ENCODE assay signal across 14 cellular contexts in the genomic region with DNA sequence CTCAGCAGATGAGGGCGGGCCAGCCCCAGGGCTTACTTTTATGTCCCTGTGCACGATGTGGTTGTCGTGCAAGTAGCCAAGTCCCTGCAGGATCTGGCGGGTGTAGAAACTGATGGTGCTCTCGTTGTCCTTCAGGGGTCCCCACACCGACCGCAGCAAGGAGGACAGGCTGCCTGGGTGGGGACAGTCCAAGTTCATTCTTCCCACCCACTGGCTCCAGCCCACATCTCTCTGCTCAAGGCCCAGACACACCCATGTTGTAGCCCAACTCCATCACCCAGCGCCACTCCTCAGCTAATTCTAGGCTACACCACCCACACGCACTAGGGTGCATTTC. TPM values are rescaled to one million over a fixed set of nuclear protein-coding genes. Genes with fewer than 3 reads are reported as not detected.
DNase-seq lines count a peak whose midpoint lies in the region; FAIRE-seq and TF ChIP-seq lines count a peak whose summit lies in the region.
"Had no signal": no experiment of that assay in that cellular context is flagged by ENCODE, and none has a peak within 500 bp of the region (broad histone marks: within the 10 kb centered on the region; RNA-seq: fewer than 3 reads in every experiment).

No MANE protein-coding gene starts in this region.

- CTCF ChIA-PET in H1 (lab: Charles Lee; ENCODE audit: partially characterized antibody): interaction anchor here (0.9 to 28.8 kb wide), 8 partner anchors 8 to 303 kb away, joined by 3 to 625 read pairs (median 95); a partner anchor contains a TSS

- POLR2A ChIA-PET in H1 (lab: Charles Lee; ENCODE audit: partially characterized antibody): interaction anchor here (1.4 to 10.3 kb wide), 2 partner anchors 7 to 9 kb away, joined by 4 to 101 read pairs; no protein-coding TSS in a partner anchor

- 44% methylated on average over 9 of the region's 9 CpGs; no CpG with 5 or more reads in 1 of the 2 experiments for WGBS in H1 (ENCODE audit: extremely low coverage in 1 of 2, insufficient coverage in 1 of 2, insufficient read length in 1 of 2, insufficient replicate concordance in 2 of 2, low coverage in 1 of 2, low lambda C conversion rate in 2 of 2, missing lambda C conversion rate in 1 of 2), 2 experiments
- WGBS in trophoblast cell (ENCODE audit: extremely low coverage, insufficient coverage, insufficient read length): no CpG with 5 or more reads among the region's 9 CpGs

- H3K23ac ChIP-seq in H1 (ENCODE audit: insufficient read length) (no peak overlapping the region), trophoblast cell (ENCODE audit: low read length) (no peak overlapping the region)

- H3K27me3 Mint-ChIP-seq in activated CD4-positive, alpha-beta T cell treated with anti-CD3 and anti-CD28 coated beads, Interleukin-2, amount 10 ng/mL, durations not matched to agents 24 days and 14 days: no peaks in the 10 kb centered on the region

- no peaks in the 10 kb centered on the region for H3K79me1 ChIP-seq in H1 (ENCODE audit: low read depth, low read length)
- H3K79me1 ChIP-seq in trophoblast cell (ENCODE audit: low read length): peaks cover 2% of the 10 kb centered on the region

- H2BK5ac ChIP-seq in H1 (ENCODE audit: low read depth, low read length) (0 out of 2 replicates have a peak overlapping the region, but pooled peaks have one; percentile 35), trophoblast cell (ENCODE audit: low read depth, low read length, poor library complexity) (no peak overlapping the region)

- H4K5ac ChIP-seq in H1 (ENCODE audit: insufficient read length, low read depth, low read length): no peak overlapping the region

- H3K36me3 Mint-ChIP-seq in activated CD4-positive, alpha-beta T cell treated with anti-CD3 and anti-CD28 coated beads, Interleukin-2, amount 10 ng/mL, durations not matched to agents 24 days and 14 days (ENCODE audit: low read depth): peaks cover 4% of the 10 kb centered on the region

- no peak overlapping the region for H2BK20ac ChIP-seq in H1 (ENCODE audit: low read length)

- no peak for DNase-seq in activated CD4-positive, alpha-beta T cell treated with anti-CD3 and anti-CD28 coated beads, Interleukin-2, amount 10 ng/mL, durations not matched to agents 24 days and 14 days
- DNase-seq in activated CD4-positive, alpha-beta T cell treated with anti-CD3 and anti-CD28 coated beads, Interleukin-2, amount 50 U/mL, for 1 hour: no peak
- no peak for DNase-seq in Peyer's patch
- no peak for DNase-seq in H1 (ENCODE audit: low read depth in 1 of 2, low spot score in 2 of 2)
- DNase-seq in trophoblast cell: no peak
- no peak for DNase-seq in NCI-H748 treated with DMSO at 0.1 percent for 48 hours (lab: John Stamatoyannopoulos, UW)
- no peak for DNase-seq in activated CD8-positive, alpha-beta memory T cell treated with anti-CD3 and anti-CD28 coated beads, Interleukin-2, amount 50 U/mL, for 4 hours
- DNase-seq in H54 (ENCODE audit: insufficient read length, low spot score): no peak
- DNase-seq: DMS79, NCI-H1092, NCI-H510A had no signal

- H3K27me3 ChIP-seq in Peyer's patch: no peaks in the 10 kb centered on the region
- peaks cover 12 to 47% (median 36%) of the 10 kb centered on the region in 4 experiments for H3K27me3 ChIP-seq in H1 (replicated peaks in 1 of 4; ENCODE audit: control insufficient read depth in 3 of 4, extremely low read depth in 1 of 4, insufficient read depth in 3 of 4, low read length in 3 of 4)
- H3K27me3 ChIP-seq in trophoblast cell (ENCODE audit: insufficient read depth, low read length): peaks cover 18% of the 10 kb centered on the region

- intact Hi-C loops in activated CD4-positive, alpha-beta T cell treated with anti-CD3 and anti-CD28 coated beads, Interleukin-2, amount 10 ng/mL, durations not matched to agents 24 days and 14 days (cut with micrococcal nuclease): no loop called here

- H2AK5ac ChIP-seq in H1 (ENCODE audit: low read depth, low read length) (no peak overlapping the region), trophoblast cell (ENCODE audit: low read length) (no peak overlapping the region)

- H3K4me3 ChIP-seq in Peyer's patch: peak overlapping the region; percentile 42 to 51 (median 46)
- H3K4me3 ChIP-seq in H1 (ENCODE audit: extremely low read depth in 1 of 4, insufficient read depth in 2 of 4, low read depth in 3 of 4, low read length in 4 of 4): peak overlapping the region; percentile 55 to 89 (median 66); a peak in 5 of 8 replicates
- H3K4me3 ChIP-seq in trophoblast cell (ENCODE audit: low read depth, low read length): peak overlapping the region; percentile 35
- H3K4me3 ChIP-seq: A549 had no signal

- H2BK15ac ChIP-seq in H1 (ENCODE audit: low read length): peak overlapping the region; percentile 88

- FAIRE-seq in H1 (lab: Jason Lieb, UNC): no peak
- FAIRE-seq in H54 (lab: Jason Lieb, UNC): no peak
- FAIRE-seq: A549 had no signal

- no peak overlapping the region for H3K9ac ChIP-seq in H1 (replicated peaks in 1 of 4; ENCODE audit: extremely low read depth in 1 of 4, low read depth in 3 of 4, low read length in 3 of 4)
- no peak overlapping the region for H3K9ac ChIP-seq in trophoblast cell (ENCODE audit: low read length)

- no peaks in the 10 kb centered on the region for H3K9me3 Mint-ChIP-seq in activated CD4-positive, alpha-beta T cell treated with anti-CD3 and anti-CD28 coated beads, Interleukin-2, amount 10 ng/mL, durations not matched to agents 24 days and 14 days

- peak overlapping the region; percentile 4; the same call in 1 of the 2 replicates for H3K18ac ChIP-seq in H1 (ENCODE audit: extremely low read depth, low read length)
- no peak overlapping the region for H3K18ac ChIP-seq in trophoblast cell (ENCODE audit: low read length)

- H2BK120ac ChIP-seq in H1 (replicated peaks; ENCODE audit: low read depth, low read length) (no peak overlapping the region), trophoblast cell (ENCODE audit: insufficient read depth, low read length, poor library complexity) (no peak overlapping the region)

- peak overlapping the region; percentile 75 for H3K4me3 Mint-ChIP-seq in activated CD4-positive, alpha-beta T cell treated with anti-CD3 and anti-CD28 coated beads, Interleukin-2, amount 10 ng/mL, durations not matched to agents 24 days and 14 days

- no peak overlapping the region for H3K4ac ChIP-seq in H1 (replicated peaks; ENCODE audit: insufficient read length, low read depth, low read length)
- no peak overlapping the region for H3K4ac ChIP-seq in trophoblast cell (ENCODE audit: low read depth, low read length)

- no peaks in the 10 kb centered on the region for H3K79me2 ChIP-seq in H1 (ENCODE audit: control insufficient read depth in 1 of 2, insufficient read depth in 2 of 2, low read length in 2 of 2)
- no peaks in the 10 kb centered on the region for H3K79me2 ChIP-seq in trophoblast cell (ENCODE audit: control insufficient read depth, insufficient read depth, low read length, poor library complexity)

- H4K20me1 ChIP-seq in H1 (replicated peaks in 1 of 2; ENCODE audit: control insufficient read depth in 1 of 2, insufficient read depth in 2 of 2, low read length in 2 of 2): peaks cover 0 to 11% of the 10 kb centered on the region in 2 experiments

- H3K23me2 ChIP-seq in H1 (ENCODE audit: low read depth, low read length): peaks cover 14% of the 10 kb centered on the region

- peak overlapping the region; percentile 2 for H3K27ac Mint-ChIP-seq in activated CD4-positive, alpha-beta T cell treated with anti-CD3 and anti-CD28 coated beads, Interleukin-2, amount 10 ng/mL, durations not matched to agents 24 days and 14 days

- 0 out of 2 replicates have a peak overlapping the region, but pooled peaks have one; percentile 52 for H2AFZ ChIP-seq in H1 (ENCODE audit: low read length)
- H2AFZ ChIP-seq in trophoblast cell (ENCODE audit: insufficient read depth, low read length, poor library complexity): no peak overlapping the region

- TF ChIP-seq EP300 in H1 (IDR thresholded peaks at IDR 0.05; ENCODE audit: borderline replicate concordance in 1 of 2, low read depth in 2 of 2, low read length in 2 of 2): no peak

- H3K4me1 ChIP-seq in Peyer's patch (peaks cover 3 to 31% (median 19%) of the 10 kb centered on the region in 4 donors), H1 (replicated peaks in 1 of 4; ENCODE audit: control insufficient read depth in 3 of 4, insufficient read depth in 4 of 4, low read length in 3 of 4) (peaks cover 0 to 22% (median 11%) of the 10 kb centered on the region in 4 experiments; a peak in 6 of 7 replicates), trophoblast cell (ENCODE audit: control insufficient read depth in 1 of 2, insufficient read depth in 2 of 2, low read length in 2 of 2) (peaks cover 16 to 19% of the 10 kb centered on the region in 2 experiments)

- no peak overlapping the region for H3K14ac ChIP-seq in H1 (ENCODE audit: insufficient read length)
- no peak overlapping the region for H3K14ac ChIP-seq in trophoblast cell (ENCODE audit: low read length)

- H4K91ac ChIP-seq in H1 (replicated peaks; ENCODE audit: insufficient read length, low read length): peak overlapping the region; percentile 66
- H4K91ac ChIP-seq in trophoblast cell (ENCODE audit: low read depth, low read length): no peak overlapping the region

- H2BK12ac ChIP-seq in H1 (ENCODE audit: low read depth, low read length): 0 out of 2 replicates have a peak overlapping the region, but pooled peaks have one; percentile 80
- no peak overlapping the region for H2BK12ac ChIP-seq in trophoblast cell (ENCODE audit: low read length)

- H3K36me3 ChIP-seq in Peyer's patch: peaks cover 0 to 31% (median 0%) of the 10 kb centered on the region in 3 donors
- no peaks in the 10 kb centered on the region for H3K36me3 ChIP-seq in H1 (ENCODE audit: control insufficient read depth in 2 of 4, insufficient read depth in 4 of 4, low read length in 3 of 4)
- H3K36me3 ChIP-seq in trophoblast cell (ENCODE audit: control insufficient read depth in 1 of 2, insufficient read depth in 2 of 2, low read length in 2 of 2): peaks cover 6 to 24% of the 10 kb centered on the region in 2 experiments

- peak overlapping the region; percentile 3; the same call in 1 of the 2 replicates for H4K8ac ChIP-seq in H1 (ENCODE audit: extremely low read depth, insufficient read depth, low read length)
- H4K8ac ChIP-seq in trophoblast cell (ENCODE audit: low read depth, low read length): no peak overlapping the region

- TF ChIP-seq POLR2A in Peyer's patch (IDR thresholded peaks at IDR 0.05) (no peak), H1 (IDR thresholded peaks at IDR 0.05; ENCODE audit: control extremely low read depth in 1 of 2, low read depth in 2 of 2, low read length in 2 of 2) (no peak), H54 (IDR thresholded peaks at IDR 0.05; ENCODE audit: low read depth, low read length) (no peak)

- H3K9me3 ChIP-seq in Peyer's patch (no peaks in the 10 kb centered on the region), H1 (ENCODE audit: insufficient read depth in 2 of 2, low read depth in 1 of 2, low read length in 1 of 2) (no peaks in the 10 kb centered on the region), trophoblast cell (ENCODE audit: insufficient read depth, low read depth, low read length) (peaks cover 11% of the 10 kb centered on the region)
- H3K9me3 ChIP-seq: A549 had no signal

- H3K4me2 ChIP-seq in H1 (ENCODE audit: insufficient read depth in 1 of 2, low read depth in 2 of 2, low read length in 2 of 2): peak overlapping the region; percentile 83 to 84
- peak overlapping the region; percentile 77 for H3K4me2 ChIP-seq in trophoblast cell (ENCODE audit: low read length)
- H3K4me2 ChIP-seq: A549 had no signal

- TF ChIP-seq CTCF in Peyer's patch (IDR thresholded peaks at IDR 0.05): no peak
- peak in 1 of 3 experiments; percentile 4; a peak in 1 of 4 replicates for TF ChIP-seq CTCF in H1 (IDR thresholded peaks at IDR 0.05; ENCODE audit: control extremely low read depth in 1 of 3, insufficient read depth in 1 of 3, low read depth in 1 of 3, low read length in 3 of 3)

- H3K4me1 Mint-ChIP-seq in activated CD4-positive, alpha-beta T cell treated with anti-CD3 and anti-CD28 coated beads, Interleukin-2, amount 10 ng/mL, durations not matched to agents 24 days and 14 days: peaks cover 33% of the 10 kb centered on the region

- H3K27ac ChIP-seq in Peyer's patch (peak overlapping the region in 1 of 4 donors; percentile 49), H1 (ENCODE audit: low read depth, low read length) (no peak overlapping the region), trophoblast cell (ENCODE audit: low read depth, low read length) (no peak overlapping the region)
- H3K27ac ChIP-seq: A549, HL-60 had no signal

- no peak overlapping the region for H4K12ac ChIP-seq in trophoblast cell (ENCODE audit: low read depth, low read length)

- H3K56ac ChIP-seq in H1 (replicated peaks; ENCODE audit: insufficient read length, low read depth, low read length): no peak overlapping the region

- no peak for TF ChIP-seq RAD21 in H1 (IDR thresholded peaks at IDR 0.05 in 1 of 2, conservative IDR thresholded peaks at IDR 0.05 in 1 of 2; ENCODE audit: low read depth in 2 of 2, low read length in 2 of 2)

RNA-seq across cellular contexts. Expression of a gene that starts 7.0 kb away (rescaled TPM):
- 13.2 and 14.7 TPM in 2 replicates for total RNA-seq in activated CD4-positive, alpha-beta T cell treated with anti-CD3 and anti-CD28 coated beads, Interleukin-2, amount 10 ng/mL, durations not matched to agents 24 days and 14 days
- total RNA-seq in Peyer's patch: 100 to 1,000 TPM in 1 of 4 donors, 10 to 100 TPM in 2, 1 to 10 TPM in 1; 6.3 to 124 (median 34.1) TPM
- 7.6 and 11.2 TPM in 2 replicates for total RNA-seq in H1 (2021; fragmentation: NEBNext Ultra II Directional; extraction: Animal tissue kit (Norgen Biotek cat#: 25700))
- 7.4 and 10.3 TPM in 2 replicates for polyA plus RNA-seq in H1 (2011; rRNA removed)
- 6.7 TPM for polyA plus RNA-seq in H1 (2011; cell fraction: cytosol; rRNA removed)
- 40.8 TPM for polyA plus RNA-seq in H1 (2011; cell fraction: nucleus; rRNA removed)
- polyA plus RNA-seq in H1 (2012, experiment 1 of 2): 8.5 to 12.5 TPM (median 9.7 TPM) in 4 replicates
- 9.5 TPM for polyA plus RNA-seq in H1 (2012, experiment 2 of 2)
- polyA plus RNA-seq in H1 (2013, experiment 1 of 2): 10.9 TPM
- 10.7 TPM for polyA plus RNA-seq in H1 (2013, experiment 2 of 2)
- polyA minus RNA-seq in H1 (2011; rRNA and poly(A)+ RNA removed): 4.6 and 5.6 TPM in 2 replicates
- polyA minus RNA-seq in H1 (2011; cell fraction: cytosol; rRNA and poly(A)+ RNA removed): 2.6 TPM
- 11.6 TPM for polyA minus RNA-seq in H1 (2011; cell fraction: nucleus; rRNA and poly(A)+ RNA removed)
- 17.1 and 19.6 TPM in 2 replicates for polyA plus RNA-seq in trophoblast cell (2013)

RNA-seq across cellular contexts. Expression of a gene that starts 14.8 kb away (rescaled TPM):
- not detected in 2 replicates for total RNA-seq in activated CD4-positive, alpha-beta T cell treated with anti-CD3 and anti-CD28 coated beads, Interleukin-2, amount 10 ng/mL, durations not matched to agents 24 days and 14 days
- total RNA-seq in Peyer's patch: not detected
- total RNA-seq in H1 (2021; fragmentation: NEBNext Ultra II Directional; extraction: Animal tissue kit (Norgen Biotek cat#: 25700)): 0.30 TPM in 1 of 2 replicates, not detected in the other
- polyA plus RNA-seq in H1 (2011; rRNA removed): 0.35 and 0.57 TPM in 2 replicates
- polyA plus RNA-seq in H1 (2011; cell fraction: cytosol; rRNA removed): 0.32 TPM
- polyA plus RNA-seq in H1 (2011; cell fraction: nucleus; rRNA removed): 0.90 TPM
- polyA plus RNA-seq in H1 (2012, experiment 1 of 2): 0.28 to 0.78 TPM (median 0.40 TPM) in 3 of 4 replicates, not detected in the other
- not detected for polyA plus RNA-seq in H1 (2012, experiment 2 of 2)
- polyA plus RNA-seq in H1 (2013, experiment 1 of 2): 0.47 TPM
- 0.28 TPM for polyA plus RNA-seq in H1 (2013, experiment 2 of 2)
- not detected in 2 replicates for polyA minus RNA-seq in H1 (2011; rRNA and poly(A)+ RNA removed)
- polyA minus RNA-seq in H1 (2011; cell fraction: cytosol; rRNA and poly(A)+ RNA removed): not detected
- not detected for polyA minus RNA-seq in H1 (2011; cell fraction: nucleus; rRNA and poly(A)+ RNA removed)
- not detected in 2 replicates for polyA plus RNA-seq in trophoblast cell (2013)
- total RNA-seq: epithelial cell of proximal tubule had no signal
- polyA plus RNA-seq: A549 had no signal

RNA-seq across cellular contexts. Expression of a gene that starts 18.0 kb away (rescaled TPM):
- total RNA-seq in activated CD4-positive, alpha-beta T cell treated with anti-CD3 and anti-CD28 coated beads, Interleukin-2, amount 10 ng/mL, durations not matched to agents 24 days and 14 days: 29.7 and 29.8 TPM in 2 replicates
- total RNA-seq in Peyer's patch: 10 to 100 TPM in 1 of 4 donors, 1 to 10 TPM in 3; 9.0 to 37.1 (median 9.5) TPM
- total RNA-seq in H1 (2021; fragmentation: NEBNext Ultra II Directional; extraction: Animal tissue kit (Norgen Biotek cat#: 25700)): 6.4 and 8.8 TPM in 2 replicates
- 19.5 and 33.8 TPM in 2 replicates for polyA plus RNA-seq in H1 (2011; rRNA removed)
- polyA plus RNA-seq in H1 (2011; cell fraction: cytosol; rRNA removed): 14.6 TPM
- 63.0 TPM for polyA plus RNA-seq in H1 (2011; cell fraction: nucleus; rRNA removed)
- polyA plus RNA-seq in H1 (2012, experiment 1 of 2): 4.0 to 13.1 TPM (median 10.8 TPM) in 4 replicates
- polyA plus RNA-seq in H1 (2012, experiment 2 of 2): 6.3 TPM
- 8.5 TPM for polyA plus RNA-seq in H1 (2013, experiment 1 of 2)
- 8.4 TPM for polyA plus RNA-seq in H1 (2013, experiment 2 of 2)
- 2.9 and 5.0 TPM in 2 replicates for polyA minus RNA-seq in H1 (2011; rRNA and poly(A)+ RNA removed)
- 5.7 TPM for polyA minus RNA-seq in H1 (2011; cell fraction: cytosol; rRNA and poly(A)+ RNA removed)
- polyA minus RNA-seq in H1 (2011; cell fraction: nucleus; rRNA and poly(A)+ RNA removed): 13.1 TPM
- polyA plus RNA-seq in trophoblast cell (2013): 18.2 and 20.4 TPM in 2 replicates

RNA-seq across cellular contexts. Expression of a gene that starts 23.3 kb away (rescaled TPM):
- not detected in 2 replicates for total RNA-seq in activated CD4-positive, alpha-beta T cell treated with anti-CD3 and anti-CD28 coated beads, Interleukin-2, amount 10 ng/mL, durations not matched to agents 24 days and 14 days
- total RNA-seq in Peyer's patch: not detected
- total RNA-seq in H1 (2021; fragmentation: NEBNext Ultra II Directional; extraction: Animal tissue kit (Norgen Biotek cat#: 25700)): 3.3 and 3.8 TPM in 2 replicates
- polyA plus RNA-seq in H1 (2011; rRNA removed): 3.3 and 5.5 TPM in 2 replicates
- polyA plus RNA-seq in H1 (2011; cell fraction: cytosol; rRNA removed): 6.5 TPM
- 26.5 TPM for polyA plus RNA-seq in H1 (2011; cell fraction: nucleus; rRNA removed)
- 3.0 to 4.1 TPM (median 3.4 TPM) in 4 replicates for polyA plus RNA-seq in H1 (2012, experiment 1 of 2)
- polyA plus RNA-seq in H1 (2012, experiment 2 of 2): 2.5 TPM
- polyA plus RNA-seq in H1 (2013, experiment 1 of 2): 1.9 TPM
- polyA plus RNA-seq in H1 (2013, experiment 2 of 2): 1.7 TPM
- polyA minus RNA-seq in H1 (2011; rRNA and poly(A)+ RNA removed): 0.63 and 1.5 TPM in 2 replicates
- not detected for polyA minus RNA-seq in H1 (2011; cell fraction: cytosol; rRNA and poly(A)+ RNA removed)
- polyA minus RNA-seq in H1 (2011; cell fraction: nucleus; rRNA and poly(A)+ RNA removed): 3.1 TPM
- 0.03 TPM in 1 of 2 replicates, not detected in the other for polyA plus RNA-seq in trophoblast cell (2013)
- total RNA-seq: epithelial cell of proximal tubule had no signal
- polyA plus RNA-seq: A549 had no signal

RNA-seq across cellular contexts. Expression of a gene that starts 32.6 kb away (rescaled TPM):
- total RNA-seq in activated CD4-positive, alpha-beta T cell treated with anti-CD3 and anti-CD28 coated beads, Interleukin-2, amount 10 ng/mL, durations not matched to agents 24 days and 14 days: 3.3 TPM in 2 replicates
- total RNA-seq in Peyer's patch: not detected
- total RNA-seq in H1 (2021; fragmentation: NEBNext Ultra II Directional; extraction: Animal tissue kit (Norgen Biotek cat#: 25700)): 9.4 and 9.9 TPM in 2 replicates
- 26.5 and 34.9 TPM in 2 replicates for polyA plus RNA-seq in H1 (2011; rRNA removed)
- polyA plus RNA-seq in H1 (2011; cell fraction: cytosol; rRNA removed): 13.5 TPM
- polyA plus RNA-seq in H1 (2011; cell fraction: nucleus; rRNA removed): 21.1 TPM
- polyA plus RNA-seq in H1 (2012, experiment 1 of 2): 9.0 to 9.9 TPM (median 9.4 TPM) in 4 replicates
- 11.8 TPM for polyA plus RNA-seq in H1 (2012, experiment 2 of 2)
- polyA plus RNA-seq in H1 (2013, experiment 1 of 2): 27.7 TPM
- polyA plus RNA-seq in H1 (2013, experiment 2 of 2): 27.2 TPM
- 15.8 and 16.7 TPM in 2 replicates for polyA minus RNA-seq in H1 (2011; rRNA and poly(A)+ RNA removed)
- polyA minus RNA-seq in H1 (2011; cell fraction: cytosol; rRNA and poly(A)+ RNA removed): 7.1 TPM
- polyA minus RNA-seq in H1 (2011; cell fraction: nucleus; rRNA and poly(A)+ RNA removed): 9.1 TPM
- 0.47 and 0.60 TPM in 2 replicates for polyA plus RNA-seq in trophoblast cell (2013)
